18 cellular contexts compared by ENCODE assay signal in genomic region chrX:45622538-45622937, GRCh38.
DNase-seq lines count a peak whose midpoint lies in the region; ATAC-seq and TF ChIP-seq lines count a peak whose summit lies in the region.
"Had no signal": no experiment of that assay in that cellular context is flagged by ENCODE, and none has a peak within 500 bp of the region (broad histone marks: within the 10 kb centered on the region; RNA-seq: fewer than 3 reads in every experiment).

No MANE protein-coding gene starts in this region.

- no peak for TF ChIP-seq POLR2A in uterus (IDR thresholded peaks at IDR 0.05)
- no peak for TF ChIP-seq POLR2A in testis (IDR thresholded peaks at IDR 0.05)

- H3K4me3 Mint-ChIP-seq in activated T-cell treated with anti-CD3 and anti-CD28 coated beads, Interleukin-2, amount 50 U/mL, for 72 hours = peak overlapping the region; percentile 35 to 72
- peak overlapping the region; percentile 47 for H3K4me3 Mint-ChIP-seq in activated T-helper 1 cell treated with anti-CD3 and anti-CD28 coated beads, Interleukin-12 subunit alpha, Interleukin-12 subunit beta, Interleukin-2, Interleukin-4 antibody, amounts not matched to agents 30 ng/mL and 10 ng/mL and 1 ng/mL, durations not matched to agents 14 hours and 24 hours and 36 hours

- H3K36me3 ChIP-seq in uterus (no peaks in the 10 kb centered on the region), testis (ENCODE audit: low read depth, missing control alignments) (no peaks in the 10 kb centered on the region)
- H3K36me3 ChIP-seq: BE2C, gastrocnemius medialis had no signal

- peaks cover 20% of the 10 kb centered on the region for H3K4me1 Mint-ChIP-seq in activated T-cell treated with anti-CD3 and anti-CD28 coated beads, Interleukin-2, amount 50 U/mL, for 72 hours (ENCODE audit: low read depth)
- peaks cover 19% of the 10 kb centered on the region for H3K4me1 Mint-ChIP-seq in activated T-helper 1 cell treated with anti-CD3 and anti-CD28 coated beads, Interleukin-12 subunit alpha, Interleukin-12 subunit beta, Interleukin-2, Interleukin-4 antibody, amounts not matched to agents 30 ng/mL and 10 ng/mL and 1 ng/mL, durations not matched to agents 14 hours and 24 hours and 36 hours (ENCODE audit: low read depth)

- no peak for ATAC-seq in activated T-cell treated with anti-CD3 and anti-CD28 coated beads, Interleukin-2, amount 50 U/mL, for 72 hours (replicated peaks in 1 of 2)
- no peak for ATAC-seq in HG03095 (IDR thresholded peaks at IDR 0.05; ENCODE audit: unreplicated experiment)
- ATAC-seq: left ventricle myocardium superior had no signal

- peak overlapping the region; percentile 84 for H3K27ac Mint-ChIP-seq in activated T-cell treated with anti-CD3 and anti-CD28 coated beads, Interleukin-2, amount 50 U/mL, for 72 hours
- peak overlapping the region; percentile 91 for H3K27ac Mint-ChIP-seq in activated T-helper 1 cell treated with anti-CD3 and anti-CD28 coated beads, Interleukin-12 subunit alpha, Interleukin-12 subunit beta, Interleukin-2, Interleukin-4 antibody, amounts not matched to agents 30 ng/mL and 10 ng/mL and 1 ng/mL, durations not matched to agents 14 hours and 24 hours and 36 hours

- H3K9me3 Mint-ChIP-seq in activated T-cell treated with anti-CD3 and anti-CD28 coated beads, Interleukin-2, amount 50 U/mL, for 72 hours = peaks cover 7 to 14% of the 10 kb centered on the region in 2 donors
- peaks cover 26% of the 10 kb centered on the region for H3K9me3 Mint-ChIP-seq in activated T-helper 1 cell treated with anti-CD3 and anti-CD28 coated beads, Interleukin-12 subunit alpha, Interleukin-12 subunit beta, Interleukin-2, Interleukin-4 antibody, amounts not matched to agents 30 ng/mL and 10 ng/mL and 1 ng/mL, durations not matched to agents 14 hours and 24 hours and 36 hours

- H3K4me3 ChIP-seq in fibroblast of pulmonary artery (replicated peaks; ENCODE audit: low read depth, low read length) (no peak overlapping the region), uterus (no peak overlapping the region), testis (no peak overlapping the region)
- H3K4me3 ChIP-seq: body of pancreas, gastrocnemius medialis had no signal

- H3K27me3 Mint-ChIP-seq in activated T-cell treated with anti-CD3 and anti-CD28 coated beads, Interleukin-2, amount 50 U/mL, for 72 hours (ENCODE audit: low read depth) = peaks cover 22% of the 10 kb centered on the region
- H3K27me3 Mint-ChIP-seq in activated T-helper 1 cell treated with anti-CD3 and anti-CD28 coated beads, Interleukin-12 subunit alpha, Interleukin-12 subunit beta, Interleukin-2, Interleukin-4 antibody, amounts not matched to agents 30 ng/mL and 10 ng/mL and 1 ng/mL, durations not matched to agents 14 hours and 24 hours and 36 hours (ENCODE audit: insufficient read depth) = no peaks in the 10 kb centered on the region

- intact Hi-C loops in activated T-helper 1 cell treated with anti-CD3 and anti-CD28 coated beads, Interleukin-12 subunit alpha, Interleukin-12 subunit beta, Interleukin-2, Interleukin-4 antibody, amounts not matched to agents 30 ng/mL and 10 ng/mL and 1 ng/mL, durations not matched to agents 14 hours and 24 hours and 36 hours (cut with micrococcal nuclease) = loop anchor here (1.0 to 10.0 kb wide), 6 partner anchors 93 to 312 kb away; no protein-coding TSS in a partner anchor
- intact Hi-C loops in uterus (cut with DNase I; ENCODE audit: low total_unique reads) = no loop called here
- intact Hi-C loops in testis (cut with DNase I; ENCODE audit: low total_unique reads) = no loop called here

- no peaks in the 10 kb centered on the region for H3K4me1 ChIP-seq in uterus
- H3K4me1 ChIP-seq in testis = no peaks in the 10 kb centered on the region
- H3K4me1 ChIP-seq: BE2C, body of pancreas, gastrocnemius medialis had no signal

- peaks cover 6 to 31% of the 10 kb centered on the region in 2 donors for H3K36me3 Mint-ChIP-seq in activated T-cell treated with anti-CD3 and anti-CD28 coated beads, Interleukin-2, amount 50 U/mL, for 72 hours (ENCODE audit: insufficient read depth in 2 of 2)
- H3K36me3 Mint-ChIP-seq in activated T-helper 1 cell treated with anti-CD3 and anti-CD28 coated beads, Interleukin-12 subunit alpha, Interleukin-12 subunit beta, Interleukin-2, Interleukin-4 antibody, amounts not matched to agents 30 ng/mL and 10 ng/mL and 1 ng/mL, durations not matched to agents 14 hours and 24 hours and 36 hours (ENCODE audit: low read depth) = peaks cover 2% of the 10 kb centered on the region

- H3K27me3 ChIP-seq in uterus (no peaks in the 10 kb centered on the region), testis (no peaks in the 10 kb centered on the region)
- H3K27me3 ChIP-seq: BE2C, body of pancreas had no signal

- H3K9me3 ChIP-seq in uterus (no peaks in the 10 kb centered on the region), testis (no peaks in the 10 kb centered on the region)
- H3K9me3 ChIP-seq: BE2C, body of pancreas had no signal

- TF ChIP-seq CTCF in fibroblast of pulmonary artery (IDR thresholded peaks at IDR 0.05; ENCODE audit: low read length, missing control alignments) (no peak), uterus (IDR thresholded peaks at IDR 0.05) (no peak), testis (IDR thresholded peaks at IDR 0.05) (no peak)

- no peak for DNase-seq in activated T-cell treated with anti-CD3 and anti-CD28 coated beads, Interleukin-2, amount 50 U/mL, for 72 hours
- DNase-seq in activated T-cell treated with anti-CD3 and anti-CD28 coated beads, Interleukin-2, amount 50 U/mL, for 1 hour = no peak
- DNase-seq in activated T-helper 1 cell treated with anti-CD3 and anti-CD28 coated beads, Interleukin-12 subunit alpha, Interleukin-12 subunit beta, Interleukin-2, Interleukin-4 antibody, amounts not matched to agents 30 ng/mL and 10 ng/mL and 1 ng/mL, durations not matched to agents 14 hours and 24 hours and 36 hours (ENCODE audit: low spot score) = no peak
- peak; percentile 10 for DNase-seq in fibroblast of pulmonary artery (ENCODE audit: low read depth)
- no peak for DNase-seq in uterus
- no peak for DNase-seq in testis
- no peak for DNase-seq in NCI-H345 treated with DMSO at 0.1 percent for 48 hours (lab: John Stamatoyannopoulos, UW; ENCODE audit: unreplicated experiment)
- DNase-seq: activated CD4-positive, alpha-beta T cell treated with anti-CD3 and anti-CD28 coated beads for 48 hours; BE2C; body of pancreas; gastrocnemius medialis; GDM1; left ventricle myocardium superior; NCI-H1417 treated with DMSO at 0.1 percent for 48 hours; NCI-H82; occipital lobe; stimulated activated CD4-positive, alpha-beta T cell treated with anti-CD3 and anti-CD28 coated beads, Interleukin-2, amount 100 ng/mL, for 24 hours had no signal

- H3K27ac ChIP-seq in uterus (peak overlapping the region; percentile 82 to 83), testis (no peak overlapping the region)
- H3K27ac ChIP-seq: gastrocnemius medialis had no signal

Comparison
In these comparisons a context has a peak if more than half of its experiments do, and no peak if none do; other contexts are left out.
1. H3K27ac ChIP-seq: peak in uterus (2 of 2); none in testis (0 of 2).